8 cellular contexts compared by ENCODE assay signal in the genomic region with DNA sequence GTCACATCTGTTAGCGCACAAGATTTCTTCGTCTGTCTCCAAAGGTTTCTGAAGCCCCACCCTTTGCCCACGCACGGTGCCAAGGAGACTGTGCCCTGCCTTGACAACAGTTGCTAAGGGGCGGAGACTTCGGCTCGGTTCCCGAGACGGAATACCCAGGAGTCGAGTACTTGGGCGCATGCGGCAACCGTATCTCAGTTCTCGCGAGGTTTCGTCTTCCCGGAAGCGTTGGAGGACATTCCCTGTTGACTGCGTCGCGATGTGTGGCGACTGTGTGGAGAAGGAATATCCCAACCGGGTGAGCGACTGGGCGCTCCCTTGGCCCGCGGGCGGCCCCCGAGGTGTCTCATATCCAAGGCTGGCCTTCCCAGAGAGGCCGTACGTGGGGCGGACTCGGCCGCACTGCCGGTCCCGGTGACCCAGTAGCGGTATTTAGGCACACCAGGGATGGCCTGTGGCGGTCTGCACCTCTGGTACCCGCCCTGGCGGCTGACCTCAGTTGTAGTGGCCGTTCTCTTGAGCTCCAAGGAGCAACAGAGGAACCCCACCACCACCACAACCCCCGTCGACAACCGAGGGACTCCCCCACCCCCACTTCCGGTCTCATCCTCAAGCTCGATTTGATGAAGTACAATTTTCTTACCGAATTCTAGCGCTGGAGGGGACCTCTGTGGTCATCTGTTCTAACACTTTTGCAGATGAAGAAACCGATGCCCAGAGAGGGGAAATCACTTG. TPM values are rescaled to one million over a fixed set of nuclear protein-coding genes. Genes with fewer than 3 reads are reported as not detected.
DNase-seq lines count a peak whose midpoint lies in the region; TF ChIP-seq lines count a peak whose summit lies in the region.

A gene (plus strand): TSS at position 219 of the 735 bp plus-strand sequence. CDS start 41 bp downstream, at position 260.

- H3K27ac ChIP-seq in subcutaneous abdominal adipose tissue (ENCODE audit: low read depth, low read length) = peak within 1 kb of the TSS; percentile 97

- H3K9me3 ChIP-seq in neuron (ENCODE audit: low read length) = no peaks in the 10 kb centered on the region
- no peaks in the 10 kb centered on the region for H3K9me3 ChIP-seq in subcutaneous abdominal adipose tissue (ENCODE audit: control insufficient read depth in 5 of 5, low read length in 5 of 5)

- CTCF ChIA-PET in HEK293T (lab: Yijun Ruan, JAX) = interaction anchor here (0.6 to 1.1 kb wide), 3 partner anchors 23 to 677 kb away, joined by 3 to 4 read pairs (median 3); no protein-coding TSS in a partner anchor

- in situ Hi-C loops in SK-MEL-5 (cut with HindIII; ENCODE audit: low pct_unique_long_range_greater_than_20kb, low sequenced_read_pairs) = no loop called here

- H3K27me3 ChIP-seq in neuron (ENCODE audit: insufficient read depth, low read length) (peaks cover 4% of the 10 kb centered on the region), subcutaneous abdominal adipose tissue (ENCODE audit: control insufficient read depth in 5 of 5, insufficient read depth in 4 of 5, low read length in 5 of 5) (peaks cover 0 to 4% (median 0%) of the 10 kb centered on the region in 5 donors)

- peaks cover 12% of the 10 kb centered on the region for H3K4me1 ChIP-seq in neuron (ENCODE audit: insufficient read depth, low read length)
- H3K4me1 ChIP-seq in subcutaneous abdominal adipose tissue (ENCODE audit: control insufficient read depth in 5 of 5, insufficient read depth in 5 of 5, low read length in 5 of 5) = peaks cover 0 to 25% (median 21%) of the 10 kb centered on the region in 5 donors

- peak within 1 kb of the TSS; percentile 95 to 99 (median 99) for H3K9ac ChIP-seq in subcutaneous abdominal adipose tissue (ENCODE audit: low read length in 5 of 5)

- POLR2A ChIA-PET in HEK293T (lab: Yijun Ruan, JAX) = interaction anchor here (0.6 to 1.8 kb wide), 10 partner anchors 8 to 220 kb away, joined by 3 to 8 read pairs (median 3); no protein-coding TSS in a partner anchor

- peak within 1 kb of the TSS; percentile 69 for H3K4me3 ChIP-seq in neuron (ENCODE audit: low read length)
- H3K4me3 ChIP-seq in subcutaneous abdominal adipose tissue (ENCODE audit: low read depth in 1 of 5, low read length in 5 of 5) = peak within 1 kb of the TSS; percentile 89 to 98 (median 91)

- H3K36me3 ChIP-seq in neuron (ENCODE audit: insufficient read depth, low read length) = no peaks in the 10 kb centered on the region
- H3K36me3 ChIP-seq in subcutaneous abdominal adipose tissue (ENCODE audit: control insufficient read depth in 5 of 5, insufficient read depth in 5 of 5, low read length in 5 of 5) = no peaks in the 10 kb centered on the region

- H2AFZ ChIP-seq in neuron (ENCODE audit: low read depth, low read length) = peak within 1 kb of the TSS; percentile 81

- peak; percentile 72 for DNase-seq in GF-D8 (lab: John Stamatoyannopoulos, UW)
- DNase-seq in HEK293T (ENCODE audit: extremely low spot score) = peak; percentile 98
- DNase-seq in MV-4-11 (lab: John Stamatoyannopoulos, UW) = peak; percentile 97
- peak; percentile 99 for DNase-seq in SK-MEL-5 (ENCODE audit: low read depth, low spot score)
- DNase-seq in activated naive CD4-positive, alpha-beta T cell treated with Interleukin-2 at 50 U/mL for 16 hours = peak; percentile 97
- DNase-seq in foreskin melanocyte = peak; percentile 97

TF ChIP-seq in HEK293T, 16 proteins besides CTCF, POLR2A, EP300 and RAD21:
- TF ChIP-seq ELF4 (IDR thresholded peaks at IDR 0.05) = peak; percentile 75
- no peak for TF ChIP-seq ZNF384 (IDR thresholded peaks at IDR 0.05)
TF ChIP-seq in HEK293T: peak in this region for 1.

RNA-seq across cellular contexts. Expression of the gene that starts here (rescaled TPM):
- 46.6 and 53.4 TPM in 2 replicates for total RNA-seq in SK-MEL-5 (2014; rRNA removed; shearing (Covaris generic))
- polyA plus RNA-seq in SK-MEL-5 (2015; cell fraction: cytosol; rRNA removed) = 26.8 and 39.6 TPM in 2 replicates
- polyA plus RNA-seq in SK-MEL-5 (2015; cell fraction: nucleus; rRNA removed) = 17.2 and 18.0 TPM in 2 replicates

Comparison
In these comparisons a context has a peak if more than half of its experiments do, and no peak if none do; other contexts are left out.
1. Peak in every context shown above with its lines: DNase-seq, H3K4me3 ChIP-seq and H3K27ac ChIP-seq.